In genomic region chr4:159600102-159600501, GRCh38 we compare ENCODE assay signal across 31 cellular contexts.
"Had no signal": no experiment of that assay in that cellular context is flagged by ENCODE, and none has a peak within 500 bp of the region (broad histone marks: within the 10 kb centered on the region; RNA-seq: fewer than 3 reads in every experiment).

No MANE protein-coding gene starts in this region.

- H3K4me1 Mint-ChIP-seq: activated CD4-positive, alpha-beta T cell treated with anti-CD3 and anti-CD28 coated beads for 36 hours; activated CD4-positive, alpha-beta T cell treated with anti-CD3 and anti-CD28 coated beads, Interleukin-2, amount 10 ng/mL, durations not matched to agents 7 days and 5 days had no signal

- H3K4me3 Mint-ChIP-seq: activated CD4-positive, alpha-beta T cell treated with anti-CD3 and anti-CD28 coated beads for 36 hours; activated CD4-positive, alpha-beta T cell treated with anti-CD3 and anti-CD28 coated beads, Interleukin-2, amount 10 ng/mL, durations not matched to agents 7 days and 5 days; activated CD8-positive, alpha-beta T cell treated with anti-CD3 and anti-CD28 coated beads, Interleukin-2, amount 10 ng/mL, durations not matched to agents 7 days and 5 days; activated naive CD4-positive, alpha-beta T cell treated with anti-CD3 and anti-CD28 coated beads for 36 hours; activated T-cell treated with anti-CD3 and anti-CD28 coated beads, Interleukin-2, amount 50 U/mL, for 24 hours; activated T-helper 1 cell treated with anti-CD3 and anti-CD28 coated beads, Interleukin-12 subunit alpha, Interleukin-12 subunit beta, Interleukin-2, Interleukin-4 antibody, amounts not matched to agents 30 ng/mL and 10 ng/mL and 1 ng/mL, durations not matched to agents 14 hours and 24 hours and 36 hours; brain; T-helper 1 cell treated with Interleukin-12 subunit alpha and Interleukin-12 subunit beta and Interleukin-4 antibody, amounts not matched to agents 30 μg/mL and 1 μg/mL, for 36 hours; T-helper 2 cell treated with Interferon-gamma antibody and Interleukin-4, amounts not matched to agents 5 μg/mL and 100 μg/mL, for 36 hours had no signal

- H3K36me3 Mint-ChIP-seq: activated naive CD4-positive, alpha-beta T cell treated with anti-CD3 and anti-CD28 coated beads, Interleukin-2, amount 50 U/mL, for 72 hours; brain had no signal

- H3K4me3 ChIP-seq: adrenal gland, MG63, SJCRH30 had no signal

- H3K27ac Mint-ChIP-seq: activated CD4-positive, alpha-beta T cell treated with anti-CD3 and anti-CD28 coated beads for 36 hours; activated CD4-positive, alpha-beta T cell treated with anti-CD3 and anti-CD28 coated beads, Interleukin-2, amount 10 ng/mL, durations not matched to agents 7 days and 5 days; activated CD8-positive, alpha-beta T cell treated with anti-CD3 and anti-CD28 coated beads, Interleukin-2, amount 10 ng/mL, durations not matched to agents 7 days and 5 days; activated naive CD4-positive, alpha-beta T cell treated with anti-CD3 and anti-CD28 coated beads for 36 hours; activated naive CD4-positive, alpha-beta T cell treated with anti-CD3 and anti-CD28 coated beads, Interleukin-2, amount 50 U/mL, for 72 hours; activated T-cell treated with anti-CD3 and anti-CD28 coated beads, Interleukin-2, amount 50 U/mL, for 24 hours; activated T-helper 1 cell treated with anti-CD3 and anti-CD28 coated beads, Interleukin-12 subunit alpha, Interleukin-12 subunit beta, Interleukin-2, Interleukin-4 antibody, amounts not matched to agents 30 ng/mL and 10 ng/mL and 1 ng/mL, durations not matched to agents 14 hours and 24 hours and 36 hours; brain; T-helper 1 cell treated with Interleukin-12 subunit alpha and Interleukin-12 subunit beta and Interleukin-4 antibody, amounts not matched to agents 30 μg/mL and 1 μg/mL, for 36 hours; T-helper 2 cell treated with Interferon-gamma antibody and Interleukin-4, amounts not matched to agents 5 μg/mL and 100 μg/mL, for 36 hours had no signal

- H3K27me3 Mint-ChIP-seq: activated CD4-positive, alpha-beta T cell treated with anti-CD3 and anti-CD28 coated beads for 36 hours; activated CD4-positive, alpha-beta T cell treated with anti-CD3 and anti-CD28 coated beads, Interleukin-2, amount 10 ng/mL, durations not matched to agents 7 days and 5 days; activated T-cell treated with anti-CD3 and anti-CD28 coated beads, Interleukin-2, amount 50 U/mL, for 24 hours; brain had no signal

- H3K9me3 Mint-ChIP-seq: activated CD4-positive, alpha-beta T cell treated with anti-CD3 and anti-CD28 coated beads, Interleukin-2, amount 10 ng/mL, durations not matched to agents 7 days and 5 days; activated naive CD4-positive, alpha-beta T cell treated with anti-CD3 and anti-CD28 coated beads for 36 hours; activated T-cell treated with anti-CD3 and anti-CD28 coated beads, Interleukin-2, amount 50 U/mL, for 24 hours; activated T-helper 1 cell treated with anti-CD3 and anti-CD28 coated beads, Interleukin-12 subunit alpha, Interleukin-12 subunit beta, Interleukin-2, Interleukin-4 antibody, amounts not matched to agents 30 ng/mL and 10 ng/mL and 1 ng/mL, durations not matched to agents 14 hours and 24 hours and 36 hours; brain; T-helper 1 cell treated with Interleukin-12 subunit alpha and Interleukin-12 subunit beta and Interleukin-4 antibody, amounts not matched to agents 30 μg/mL and 1 μg/mL, for 36 hours; T-helper 2 cell treated with Interferon-gamma antibody and Interleukin-4, amounts not matched to agents 5 μg/mL and 100 μg/mL, for 36 hours had no signal

- H3K9me3 ChIP-seq: adrenal gland, MG63, SJCRH30, SK-N-SH had no signal

- DNase-seq: activated CD4-positive, alpha-beta T cell treated with anti-CD3 and anti-CD28 coated beads for 36 hours; activated CD4-positive, alpha-beta T cell treated with anti-CD3 and anti-CD28 coated beads, Interleukin-2, amount 10 ng/mL, durations not matched to agents 7 days and 5 days; activated CD4-positive, alpha-beta T cell treated with anti-CD3 and anti-CD28 coated beads, Interleukin-2, amount 50 U/mL, for 48 hours; activated CD8-positive, alpha-beta T cell treated with anti-CD3 and anti-CD28 coated beads, Interleukin-2, amount 10 ng/mL, durations not matched to agents 7 days and 5 days; activated gamma-delta T cell treated with Interleukin-2 at 50 U/mL for 16 hours; activated naive CD4-positive, alpha-beta T cell treated with anti-CD3 and anti-CD28 coated beads for 36 hours; activated T-cell treated with anti-CD3 and anti-CD28 coated beads, Interleukin-2, amount 50 U/mL, for 24 hours; adrenal gland; caudate nucleus; cerebellar nuclear complex; Karpas-422; MG63; NCI-H1048; NCI-H1105 treated with DMSO at 0.1 percent for 48 hours; NCI-H1436; NCI-H1694; NCI-H1930; NCI-H2081 treated with DMSO at 0.1 percent for 48 hours; NCI-H345; NCI-H526; NCI-H748 treated with DMSO at 0.1 percent for 48 hours; SHP77; SJCRH30; SK-N-SH had no signal

- H3K27me3 ChIP-seq: adrenal gland, MG63, SJCRH30 had no signal

- H3K4me1 ChIP-seq: adrenal gland, SJCRH30 had no signal

- H3K27ac ChIP-seq: adrenal gland, SJCRH30 had no signal

- H3K36me3 ChIP-seq: adrenal gland, MG63, SJCRH30 had no signal

- ATAC-seq: activated CD4-positive, alpha-beta T cell treated with anti-CD3 and anti-CD28 coated beads for 36 hours; activated CD4-positive, CD25-positive, alpha-beta regulatory T cell treated with anti-CD3 and anti-CD28 coated beads, Interleukin-2, amount 50 U/mL, for 24 hours; activated CD8-positive, alpha-beta T cell treated with anti-CD3 and anti-CD28 coated beads, Interleukin-2, amount 10 ng/mL, durations not matched to agents 7 days and 5 days; activated naive CD4-positive, alpha-beta T cell treated with anti-CD3 and anti-CD28 coated beads, Interleukin-2, amount 50 U/mL, for 72 hours; Panc1 had no signal
